In genomic region chr5:9544502-9545300, GRCh38 we compare ENCODE assay signal across 8 cellular contexts. TPM values are rescaled to one million over a fixed set of nuclear protein-coding genes. Genes with fewer than 3 reads are reported as not detected.
DNase-seq lines count a peak whose midpoint lies in the region; TF ChIP-seq lines count a peak whose summit lies in the region.

No MANE protein-coding gene starts in this region.

- H3K27me3 ChIP-seq in tibial artery = no peaks in the 10 kb centered on the region

- H3K4me1 Mint-ChIP-seq in HFFc6 (ENCODE audit: low read depth) (peaks cover 59% of the 10 kb centered on the region), nephron (peaks cover 27% of the 10 kb centered on the region)
- H3K4me1 Mint-ChIP-seq in activated T-helper 1 cell treated with anti-CD3 and anti-CD28 coated beads, Interleukin-12 subunit alpha, Interleukin-12 subunit beta, Interleukin-2, Interleukin-4 antibody, amounts not matched to agents 30 ng/mL and 10 ng/mL and 1 ng/mL, durations not matched to agents 14 hours and 24 hours and 36 hours (ENCODE audit: low read depth) = no peaks in the 10 kb centered on the region

- H3K9me3 Mint-ChIP-seq in HFFc6 (no peaks in the 10 kb centered on the region), nephron (no peaks in the 10 kb centered on the region)
- H3K9me3 Mint-ChIP-seq in activated T-helper 1 cell treated with anti-CD3 and anti-CD28 coated beads, Interleukin-12 subunit alpha, Interleukin-12 subunit beta, Interleukin-2, Interleukin-4 antibody, amounts not matched to agents 30 ng/mL and 10 ng/mL and 1 ng/mL, durations not matched to agents 14 hours and 24 hours and 36 hours = no peaks in the 10 kb centered on the region

- H3K9me3 ChIP-seq in tibial artery = no peaks in the 10 kb centered on the region

- peak overlapping the region; percentile 60 to 92 for H3K27ac ChIP-seq in tibial artery

- DNase-seq in NCI-H2029 (lab: John Stamatoyannopoulos, UW) (peak; percentile 49), NCI-H2029 treated with DMSO at 0.1 percent for 48 hours (lab: John Stamatoyannopoulos, UW) (no peak), HFFc6 (peak; percentile 81), NCI-H2171 treated with DMSO at 0.1 percent for 48 hours (lab: John Stamatoyannopoulos, UW) (peak; percentile 7), foreskin melanocyte (peak; percentile 79), tibial artery (peak; percentile 65 to 89)
- no peak for DNase-seq in activated T-helper 1 cell treated with anti-CD3 and anti-CD28 coated beads, Interleukin-12 subunit alpha, Interleukin-12 subunit beta, Interleukin-2, Interleukin-4 antibody, amounts not matched to agents 30 ng/mL and 10 ng/mL and 1 ng/mL, durations not matched to agents 14 hours and 24 hours and 36 hours (ENCODE audit: low spot score)

- peaks cover 0 to 7% (median 4%) of the 10 kb centered on the region in 3 donors for H3K36me3 ChIP-seq in tibial artery

- intact Hi-C loops in activated T-helper 1 cell treated with anti-CD3 and anti-CD28 coated beads, Interleukin-12 subunit alpha, Interleukin-12 subunit beta, Interleukin-2, Interleukin-4 antibody, amounts not matched to agents 30 ng/mL and 10 ng/mL and 1 ng/mL, durations not matched to agents 14 hours and 24 hours and 36 hours (cut with micrococcal nuclease) = loop anchor here (10.0 kb wide), 1 partner anchor 180 kb away; no protein-coding TSS in a partner anchor
- intact Hi-C loops in tibial artery (cut with DNase I; ENCODE audit: low total_unique reads) = loop anchor here (5.0 to 10.0 kb wide), 2 partner anchors 182 to 1670 kb away; no protein-coding TSS in a partner anchor

- peaks cover 0 to 36% (median 18%) of the 10 kb centered on the region in 4 donors for H3K4me1 ChIP-seq in tibial artery

- peaks cover 33% of the 10 kb centered on the region for H3K36me3 Mint-ChIP-seq in HFFc6 (ENCODE audit: low read depth)
- no peaks in the 10 kb centered on the region for H3K36me3 Mint-ChIP-seq in activated T-helper 1 cell treated with anti-CD3 and anti-CD28 coated beads, Interleukin-12 subunit alpha, Interleukin-12 subunit beta, Interleukin-2, Interleukin-4 antibody, amounts not matched to agents 30 ng/mL and 10 ng/mL and 1 ng/mL, durations not matched to agents 14 hours and 24 hours and 36 hours (ENCODE audit: low read depth)
- H3K36me3 Mint-ChIP-seq in nephron (ENCODE audit: low read depth) = peaks cover 14% of the 10 kb centered on the region

- H3K4me3 Mint-ChIP-seq in HFFc6 (peak overlapping the region; percentile 93), nephron (peak overlapping the region; percentile 88 to 92 (median 89))
- H3K4me3 Mint-ChIP-seq in activated T-helper 1 cell treated with anti-CD3 and anti-CD28 coated beads, Interleukin-12 subunit alpha, Interleukin-12 subunit beta, Interleukin-2, Interleukin-4 antibody, amounts not matched to agents 30 ng/mL and 10 ng/mL and 1 ng/mL, durations not matched to agents 14 hours and 24 hours and 36 hours = peak overlapping the region; percentile 17

- TF ChIP-seq CTCF in HFFc6 (IDR thresholded peaks at IDR 0.05) (peak; percentile 95), nephron (IDR thresholded peaks at IDR 0.05; ENCODE audit: unreplicated experiment in 3 of 3) (peak; percentile 90 to 93 (median 91)), tibial artery (IDR thresholded peaks at IDR 0.05) (peak; percentile 87 to 92)

- H3K27ac Mint-ChIP-seq in HFFc6 (peak overlapping the region; percentile 89), nephron (peak overlapping the region; percentile 84 to 86 (median 84))
- no peak overlapping the region for H3K27ac Mint-ChIP-seq in activated T-helper 1 cell treated with anti-CD3 and anti-CD28 coated beads, Interleukin-12 subunit alpha, Interleukin-12 subunit beta, Interleukin-2, Interleukin-4 antibody, amounts not matched to agents 30 ng/mL and 10 ng/mL and 1 ng/mL, durations not matched to agents 14 hours and 24 hours and 36 hours

- H3K27me3 Mint-ChIP-seq in HFFc6 (ENCODE audit: insufficient read depth) (peaks cover 2% of the 10 kb centered on the region), nephron (ENCODE audit: low read depth) (peaks cover 8% of the 10 kb centered on the region)
- peaks cover 18% of the 10 kb centered on the region for H3K27me3 Mint-ChIP-seq in activated T-helper 1 cell treated with anti-CD3 and anti-CD28 coated beads, Interleukin-12 subunit alpha, Interleukin-12 subunit beta, Interleukin-2, Interleukin-4 antibody, amounts not matched to agents 30 ng/mL and 10 ng/mL and 1 ng/mL, durations not matched to agents 14 hours and 24 hours and 36 hours (ENCODE audit: insufficient read depth)

- peak overlapping the region; percentile 81 to 82 for H3K4me3 ChIP-seq in tibial artery

RNA-seq across cellular contexts. Expression of gene SEMA5A, which starts 1.2 kb away (rescaled TPM):
- total RNA-seq in HFFc6 (2021; fragmentation: NEBNext Ultra II Directional; extraction: Animal tissue kit (Norgen Biotek cat#: 25700)) = 10 to 100 TPM; 54.2 to 69.7 (median 59.9) TPM
- total RNA-seq in activated T-helper 1 cell treated with anti-CD3 and anti-CD28 coated beads, Interleukin-12 subunit alpha, Interleukin-12 subunit beta, Interleukin-2, Interleukin-4 antibody, amounts not matched to agents 30 ng/mL and 10 ng/mL and 1 ng/mL, durations not matched to agents 14 hours and 24 hours and 36 hours = 0.12 TPM in 1 of 2 replicates, not detected in the other

Comparison
In these comparisons a context has a peak if more than half of its experiments do, and no peak if none do; other contexts are left out.
1. DNase-seq: peak in NCI-H2029 (single experiment), HFFc6 (single experiment), NCI-H2171 treated with DMSO at 0.1 percent for 48 hours (single experiment), foreskin melanocyte (single experiment) and tibial artery (2 of 2); none in NCI-H2029 treated with DMSO at 0.1 percent for 48 hours (single experiment) and activated T-helper 1 cell treated with anti-CD3 and anti-CD28 coated beads, Interleukin-12 subunit alpha, Interleukin-12 subunit beta, Interleukin-2, Interleukin-4 antibody, amounts not matched to agents 30 ng/mL and 10 ng/mL and 1 ng/mL, durations not matched to agents 14 hours and 24 hours and 36 hours (single experiment).
2. H3K4me3 Mint-ChIP-seq: peak in every context shown above with its lines; median percentile 93 in HFFc6; 89 in nephron; 17 in activated T-helper 1 cell treated with anti-CD3 and anti-CD28 coated beads, Interleukin-12 subunit alpha, Interleukin-12 subunit beta, Interleukin-2, Interleukin-4 antibody, amounts not matched to agents 30 ng/mL and 10 ng/mL and 1 ng/mL, durations not matched to agents 14 hours and 24 hours and 36 hours.
3. RNA of gene SEMA5A, which starts 1.2 kb away (total RNA-seq): 54.2 to 69.7 TPM in HFFc6; 0.12 TPM in activated T-helper 1 cell treated with anti-CD3 and anti-CD28 coated beads, Interleukin-12 subunit alpha, Interleukin-12 subunit beta, Interleukin-2, Interleukin-4 antibody, amounts not matched to agents 30 ng/mL and 10 ng/mL and 1 ng/mL, durations not matched to agents 14 hours and 24 hours and 36 hours; every median in the first group is over 10 times any median in the second.
4. Peak in every context shown above with its lines, with median percentiles within 50 percentile points of each other: CTCF ChIP-seq.